ENCODE assay signal across 9 cellular contexts in genomic region chr6:10901751-10902150, GRCh38. TPM values are rescaled to one million over a fixed set of nuclear protein-coding genes. Genes with fewer than 3 reads are reported as not detected.
DNase-seq lines count a peak whose midpoint lies in the region; ATAC-seq and TF ChIP-seq lines count a peak whose summit lies in the region.
"Had no signal": no experiment of that assay in that cellular context is flagged by ENCODE, and none has a peak within 500 bp of the region (broad histone marks: within the 10 kb centered on the region; RNA-seq: fewer than 3 reads in every experiment).

No MANE protein-coding gene starts in this region.

- peak; percentile 15 for DNase-seq in GM10266 (ENCODE audit: extremely low spot score)
- DNase-seq in GM20000 (ENCODE audit: low spot score) = peak; percentile 58
- no peak for DNase-seq in activated B cell treated with CpG ODN at 0.5 μM for 24 hours
- no peak for DNase-seq in CD8-positive, alpha-beta T cell
- no peak for DNase-seq in NCI-H524 treated with DMSO at 0.1 percent for 48 hours (lab: John Stamatoyannopoulos, UW)
- DNase-seq in esophagus muscularis mucosa (ENCODE audit: extremely low spot score) = no peak
- DNase-seq in lower leg skin (ENCODE audit: low spot score in 2 of 2) = no peak
- DNase-seq: DMS79 had no signal

- H3K4me3 ChIP-seq in CD8-positive, alpha-beta T cell (ENCODE audit: low read depth, low read length) = no peak overlapping the region
- H3K4me3 ChIP-seq in esophagus muscularis mucosa = no peak overlapping the region
- H3K4me3 ChIP-seq in lower leg skin (ENCODE audit: low read depth, poor library complexity, severe bottlenecking) = no peak overlapping the region

- ATAC-seq in HG03354 (IDR thresholded peaks at IDR 0.05; ENCODE audit: poor library complexity, severe bottlenecking, unreplicated experiment) = peak; percentile 96
- peak; percentile 94 for ATAC-seq in activated B cell treated with CpG ODN at 0.5 μM for 24 hours (ENCODE audit: low read depth)
- no peak for ATAC-seq in CD8-positive, alpha-beta T cell

- 83% methylated on average over 3 of the region's 3 CpGs for WGBS in esophagus muscularis mucosa
- 83 to 87% methylated on average over 3 of the region's 3 CpGs for WGBS in lower leg skin, 2 donors

- no peaks in the 10 kb centered on the region for H3K9me3 Mint-ChIP-seq in activated B cell treated with CpG ODN at 0.5 μM for 24 hours
- no peaks in the 10 kb centered on the region for H3K9me3 Mint-ChIP-seq in CD8-positive, alpha-beta T cell

- POLR2A ChIA-PET in activated B cell treated with CpG ODN at 0.5 μM for 24 hours (lab: Charles Lee) = interaction anchor here (0.5 to 1.4 kb wide), 3 partner anchors 12 to 365 kb away, joined by 3 to 7 read pairs (median 6); partner anchors contain the start of gene PAK1IP1
- POLR2A ChIA-PET in CD8-positive, alpha-beta T cell (lab: Charles Lee) = no interaction called here

- no peaks in the 10 kb centered on the region for H3K27me3 Mint-ChIP-seq in activated B cell treated with CpG ODN at 0.5 μM for 24 hours
- H3K27me3 Mint-ChIP-seq in CD8-positive, alpha-beta T cell (ENCODE audit: low read depth) = peaks cover 4% of the 10 kb centered on the region

- H3K27ac ChIP-seq in CD8-positive, alpha-beta T cell (ENCODE audit: low read depth, low read length) = no peak overlapping the region
- no peak overlapping the region for H3K27ac ChIP-seq in esophagus muscularis mucosa (replicated peaks in 1 of 4)

- H3K36me3 ChIP-seq in CD8-positive, alpha-beta T cell (ENCODE audit: insufficient read depth, low read length) = no peaks in the 10 kb centered on the region
- no peaks in the 10 kb centered on the region for H3K36me3 ChIP-seq in esophagus muscularis mucosa

- peaks cover 15% of the 10 kb centered on the region for H3K4me1 Mint-ChIP-seq in activated B cell treated with CpG ODN at 0.5 μM for 24 hours
- peaks cover 6% of the 10 kb centered on the region for H3K4me1 Mint-ChIP-seq in CD8-positive, alpha-beta T cell (ENCODE audit: low read depth)

- no peaks in the 10 kb centered on the region for H3K4me1 ChIP-seq in CD8-positive, alpha-beta T cell (ENCODE audit: insufficient read depth, low read length)
- no peaks in the 10 kb centered on the region for H3K4me1 ChIP-seq in esophagus muscularis mucosa

- H3K27ac Mint-ChIP-seq in activated B cell treated with CpG ODN at 0.5 μM for 24 hours = peak overlapping the region; percentile 89
- H3K27ac Mint-ChIP-seq in CD8-positive, alpha-beta T cell = no peak overlapping the region

- H3K27me3 ChIP-seq in CD8-positive, alpha-beta T cell (ENCODE audit: insufficient read depth, low read length) = no peaks in the 10 kb centered on the region
- no peaks in the 10 kb centered on the region for H3K27me3 ChIP-seq in esophagus muscularis mucosa

- no peaks in the 10 kb centered on the region for H3K9me3 ChIP-seq in CD8-positive, alpha-beta T cell (ENCODE audit: low read length)
- no peaks in the 10 kb centered on the region for H3K9me3 ChIP-seq in esophagus muscularis mucosa

- TF ChIP-seq POLR2A in esophagus muscularis mucosa (IDR thresholded peaks at IDR 0.05; ENCODE audit: low read depth) = no peak
- TF ChIP-seq POLR2A in lower leg skin (IDR thresholded peaks at IDR 0.05) = no peak

- TF ChIP-seq EP300 in esophagus muscularis mucosa (IDR thresholded peaks at IDR 0.05) = no peak

- intact Hi-C loops in activated B cell treated with CpG ODN at 0.5 μM for 24 hours (cut with micrococcal nuclease) (loop anchor here (1.0 to 5.0 kb wide), 6 partner anchors 12 to 374 kb away; partner anchors contain the start of genes ELOVL2, MAK, SMIM13 and TMEM14B), esophagus muscularis mucosa (cut with DNase I) (no loop called here), lower leg skin (cut with DNase I; ENCODE audit: low total_unique reads) (no loop called here)
- intact Hi-C loops in CD8-positive, alpha-beta T cell (cut with DNase I, micrococcal nuclease) = no loop called here

- peak overlapping the region; percentile 70 for H3K4me3 Mint-ChIP-seq in activated B cell treated with CpG ODN at 0.5 μM for 24 hours
- H3K4me3 Mint-ChIP-seq in CD8-positive, alpha-beta T cell = no peak overlapping the region

- TF ChIP-seq CTCF in GM10266 (IDR thresholded peaks at IDR 0.05; ENCODE audit: control insufficient read depth, insufficient read depth, low read depth, missing control alignments) = no peak
- no peak for TF ChIP-seq CTCF in GM20000 (IDR thresholded peaks at IDR 0.05; ENCODE audit: extremely low read depth, missing control alignments)
- no peak for TF ChIP-seq CTCF in activated B cell treated with CpG ODN at 0.5 μM for 24 hours (IDR thresholded peaks at IDR 0.05)
- TF ChIP-seq CTCF in CD8-positive, alpha-beta T cell (IDR thresholded peaks at IDR 0.05) = no peak
- no peak for TF ChIP-seq CTCF in esophagus muscularis mucosa (IDR thresholded peaks at IDR 0.05)
- no peak for TF ChIP-seq CTCF in lower leg skin (IDR thresholded peaks at IDR 0.05)

- CTCF ChIA-PET in activated B cell treated with CpG ODN at 0.5 μM for 24 hours (lab: Charles Lee) = interaction anchor here (1.4 kb wide), 1 partner anchor 53 kb away, joined by 3 read pairs; no protein-coding TSS in a partner anchor
- CTCF ChIA-PET in CD8-positive, alpha-beta T cell (lab: Charles Lee) = no interaction called here

- H3K36me3 Mint-ChIP-seq in activated B cell treated with CpG ODN at 0.5 μM for 24 hours (ENCODE audit: low read depth) = no peaks in the 10 kb centered on the region
- H3K36me3 Mint-ChIP-seq in CD8-positive, alpha-beta T cell = no peaks in the 10 kb centered on the region

RNA-seq across cellular contexts. Expression of gene SYCP2L, which starts 14.9 kb away (rescaled TPM):
- 0.13 and 0.17 TPM in 2 replicates for total RNA-seq in activated B cell treated with CpG ODN at 0.5 μM for 24 hours
- total RNA-seq in CD8-positive, alpha-beta T cell = not detected
- total RNA-seq in esophagus muscularis mucosa = 1 to 10 TPM in 1 of 4 donors, under 1 TPM in 3; 0.13 to 2.9 (median 0.70) TPM
- under 1 TPM in 3 of 4 donors, not detected in 1; 0.17 to 0.69 (median 0.29) TPM for total RNA-seq in lower leg skin

RNA-seq across cellular contexts. Expression of gene GCM2, which starts 19.9 kb away (rescaled TPM):
- total RNA-seq in activated B cell treated with CpG ODN at 0.5 μM for 24 hours = not detected in 2 replicates
- total RNA-seq in CD8-positive, alpha-beta T cell = not detected
- total RNA-seq in esophagus muscularis mucosa = not detected
- not detected for total RNA-seq in lower leg skin

Comparison
In these comparisons a context has a peak if more than half of its experiments do, and no peak if none do; other contexts are left out.
1. DNase-seq: peak in GM10266 (single experiment) and GM20000 (single experiment); none in activated B cell treated with CpG ODN at 0.5 μM for 24 hours (single experiment), CD8-positive, alpha-beta T cell (0 of 7), NCI-H524 treated with DMSO at 0.1 percent for 48 hours (single experiment), esophagus muscularis mucosa (single experiment) and lower leg skin (0 of 2).